Comparison of ENCODE assay signal across 8 cellular contexts in the genomic region with DNA sequence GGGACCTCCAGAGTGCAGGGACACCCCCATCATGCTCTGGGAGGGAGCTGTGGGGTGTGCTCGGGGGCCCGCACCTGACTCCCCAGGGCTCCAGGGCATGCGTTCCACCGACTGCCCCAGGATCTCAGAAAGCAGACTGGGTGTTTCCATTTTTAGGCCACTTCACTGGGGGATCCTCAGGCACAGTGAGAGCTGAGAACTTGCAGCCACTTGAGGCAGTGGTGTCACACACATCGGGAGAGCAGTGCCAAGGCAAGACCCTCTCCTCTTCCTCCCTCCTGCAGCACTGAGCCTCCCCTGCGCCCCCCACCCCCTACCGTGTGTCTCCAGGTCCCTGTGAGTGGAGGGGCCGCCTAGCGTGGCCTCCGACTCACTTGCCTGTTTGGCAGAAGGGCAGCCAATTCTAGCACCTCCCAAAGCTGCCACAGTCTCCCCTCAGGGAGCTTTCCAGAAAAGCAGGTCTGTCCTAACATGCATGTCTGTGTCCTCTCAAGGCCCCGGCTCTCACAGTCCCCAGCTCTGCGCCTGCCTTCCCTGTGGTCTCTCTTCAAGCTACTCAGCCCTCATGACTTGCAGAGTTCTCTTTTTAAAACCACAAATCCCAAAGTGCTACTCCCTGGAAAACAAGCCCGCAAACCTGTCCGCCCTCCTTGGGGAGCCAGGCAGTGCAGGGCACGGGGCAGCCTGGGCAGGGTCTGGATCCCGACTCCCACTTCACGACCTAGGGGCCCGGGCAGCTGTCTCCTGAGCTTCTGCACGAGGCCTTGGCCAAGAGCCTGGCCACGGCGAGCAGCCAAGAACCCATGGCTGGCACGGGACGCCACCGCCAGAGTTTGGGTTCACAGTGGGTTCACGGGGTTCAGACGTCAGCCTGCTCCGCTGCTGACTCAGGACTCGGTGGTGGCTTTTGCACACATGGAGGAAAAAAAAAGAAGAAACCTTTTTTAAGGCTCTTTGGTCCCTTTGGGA.
DNase-seq lines count a peak whose midpoint lies in the region; ATAC-seq and TF ChIP-seq lines count a peak whose summit lies in the region.

No MANE protein-coding gene starts in this region.

- CTCF ChIA-PET in mammary epithelial cell (lab: Charles Lee; ENCODE audit: low non-redundant PET) = interaction anchor here (0.6 kb wide), 2 partner anchors 24 to 115 kb away, joined by 3 to 4 read pairs; no protein-coding TSS in a partner anchor

- H3K4me3 ChIP-seq in HUES6 (ENCODE audit: low read depth, low read length) = no peak overlapping the region
- H3K4me3 ChIP-seq in mammary epithelial cell (replicated peaks in 1 of 3; ENCODE audit: insufficient read depth in 1 of 3, low read depth in 2 of 3, low read length in 3 of 3) = no peak overlapping the region
- H3K4me3 ChIP-seq in liver (ENCODE audit: low read depth in 1 of 3, low read length in 3 of 3) = no peak overlapping the region
- peak overlapping the region in 1 of 4 donors; percentile 1 for H3K4me3 ChIP-seq in transverse colon

- DNase-seq in C1 segment of cervical spinal cord (lab: John Stamatoyannopoulos, UW) = peak in 9 of 14 donors; percentile 27 to 57 (median 40)
- peak; percentile 67 for DNase-seq in mammary epithelial cell
- peak; percentile 71 for DNase-seq in transverse colon

- TF ChIP-seq CTCF in mammary epithelial cell (conservative IDR thresholded peaks at IDR 0.05 in 1 of 2, IDR thresholded peaks at IDR 0.05 in 1 of 2; ENCODE audit: extremely low read depth in 1 of 2, insufficient read depth in 1 of 2, low read depth in 1 of 2, low read length in 2 of 2) = peak in 1 of 2 donors; percentile 25
- TF ChIP-seq CTCF in liver (IDR thresholded peaks at IDR 0.05; ENCODE audit: low read depth, low read length, missing input control) = no peak
- TF ChIP-seq CTCF in transverse colon (IDR thresholded peaks at IDR 0.05) = no peak

- H3K9ac ChIP-seq in HUES6 (ENCODE audit: low read length) (peak overlapping the region; percentile 4), mammary epithelial cell (ENCODE audit: insufficient read depth, low read length) (no peak overlapping the region), liver (ENCODE audit: low read depth in 1 of 2, low read length in 2 of 2) (peak overlapping the region; percentile 18 to 34)

- peaks cover 91% of the 10 kb centered on the region for H3K79me2 ChIP-seq in mammary epithelial cell (ENCODE audit: insufficient read depth, low read length)

- in situ Hi-C loops in mammary epithelial cell (cut with MboI; ENCODE audit: low sequenced_read_pairs in 2 of 2) (loop anchor here in 1 of 2 donors (25.0 kb wide), 1 partner anchor 1195 kb away; no protein-coding TSS in a partner anchor), transverse colon (cut with MboI; ENCODE audit: low pct_ligation_motif_present in 1 of 4, low pct_unique_long_range_greater_than_20kb in 1 of 4, low sequenced_read_pairs in 3 of 4) (no loop called here)

- H3K4me1 ChIP-seq in HUES6 (ENCODE audit: control insufficient read depth, insufficient read depth, low read length) (peaks cover 78% of the 10 kb centered on the region), mammary epithelial cell (ENCODE audit: insufficient read depth, low read length) (peaks cover 50% of the 10 kb centered on the region), liver (ENCODE audit: control insufficient read depth in 4 of 4, insufficient read depth in 4 of 4, low read length in 3 of 4) (peaks cover 27 to 51% (median 43%) of the 10 kb centered on the region in 4 donors), transverse colon (peaks cover 54 to 81% (median 62%) of the 10 kb centered on the region in 4 donors)

- H3K36me3 ChIP-seq in HUES6 (ENCODE audit: control insufficient read depth, insufficient read depth, low read length) (peaks cover 3% of the 10 kb centered on the region; the same call in 1 of the 2 replicates), mammary epithelial cell (ENCODE audit: insufficient read depth, low read length) (peaks cover 4% of the 10 kb centered on the region), liver (ENCODE audit: control insufficient read depth in 4 of 4, insufficient read depth in 3 of 4, low read depth in 1 of 4, low read length in 3 of 4) (no peaks in the 10 kb centered on the region), transverse colon (no peaks in the 10 kb centered on the region)

- H3K27ac ChIP-seq in HUES6 (ENCODE audit: low read depth, low read length) = peak overlapping the region; percentile 37; the same call in 1 of the 2 replicates
- H3K27ac ChIP-seq in mammary epithelial cell (ENCODE audit: insufficient read depth, low read depth, low read length) = peak overlapping the region; percentile 94
- peak overlapping the region; percentile 81 to 84 for H3K27ac ChIP-seq in liver (ENCODE audit: low read depth in 1 of 2, low read length in 2 of 2)
- peak overlapping the region; percentile 83 to 88 (median 84) for H3K27ac ChIP-seq in transverse colon

- TF ChIP-seq RAD21 in liver (IDR thresholded peaks at IDR 0.05) = peak; percentile 13 to 54

- peak overlapping the region; percentile 62 for H3K4me2 ChIP-seq in mammary epithelial cell (ENCODE audit: insufficient read depth, low read depth, low read length)

- no peak for TF ChIP-seq EP300 in transverse colon (IDR thresholded peaks at IDR 0.05; ENCODE audit: low read depth)

- no TSS peak for BruUV-seq in mammary epithelial cell (replicated peaks; lab: Mats Ljungman, UMichigan)

- H3K27me3 ChIP-seq in HUES6 (ENCODE audit: control insufficient read depth, insufficient read depth, low read length) = no peaks in the 10 kb centered on the region
- no peaks in the 10 kb centered on the region for H3K27me3 ChIP-seq in mammary epithelial cell (ENCODE audit: insufficient read depth, low read length)
- H3K27me3 ChIP-seq in liver (ENCODE audit: control insufficient read depth in 4 of 4, insufficient read depth in 4 of 4, low read length in 3 of 4) = no peaks in the 10 kb centered on the region
- no peaks in the 10 kb centered on the region for H3K27me3 ChIP-seq in transverse colon

- 49% methylated on average over 11 of the region's 28 CpGs for WGBS in mammary epithelial cell (ENCODE audit: low coverage, missing lambda C conversion rate)
- 41% methylated on average over 28 of the region's 28 CpGs for WGBS in liver
- WGBS in transverse colon (ENCODE audit: low coverage in 1 of 2), 2 donors = 36 to 50% methylated on average over 2 to 28 of the region's 28 CpGs

- intact Hi-C loops in mammary epithelial cell (cut with micrococcal nuclease) (loop anchor here (5.0 kb wide), 1 partner anchor 90 kb away; no protein-coding TSS in a partner anchor), transverse colon (cut with DNase I; ENCODE audit: low total_unique reads) (no loop called here)

- no peak for TF ChIP-seq POLR2A in transverse colon (IDR thresholded peaks at IDR 0.05)

- H3K9me3 ChIP-seq in HUES6 (ENCODE audit: control insufficient read depth, insufficient read depth, low read depth, low read length) (no peaks in the 10 kb centered on the region), mammary epithelial cell (replicated peaks; ENCODE audit: insufficient read depth, low read length) (no peaks in the 10 kb centered on the region), liver (ENCODE audit: control insufficient read depth in 4 of 4, low read length in 3 of 4) (no peaks in the 10 kb centered on the region), transverse colon (no peaks in the 10 kb centered on the region)

- dilution Hi-C loops in mammary epithelial cell (cut with HindIII; ENCODE audit: low sequenced_read_pairs) = loop anchor here (5.0 kb wide), 2 partner anchors 55 to 100 kb away; no protein-coding TSS in a partner anchor

- ATAC-seq in GM19035 (IDR thresholded peaks at IDR 0.05; ENCODE audit: unreplicated experiment) = no peak
- ATAC-seq in GM21447 (IDR thresholded peaks at IDR 0.05; ENCODE audit: unreplicated experiment) = no peak
- ATAC-seq in HG03039 (IDR thresholded peaks at IDR 0.05; ENCODE audit: unreplicated experiment) = no peak

- H4K20me1 ChIP-seq in mammary epithelial cell (ENCODE audit: insufficient read depth, low read length) = peaks cover 2% of the 10 kb centered on the region

- H2AFZ ChIP-seq in mammary epithelial cell (ENCODE audit: low read depth, low read length) = no peak overlapping the region

TF ChIP-seq in liver, 16 proteins besides CTCF, POLR2A, EP300 and RAD21:
- TF ChIP-seq RXRA (IDR thresholded peaks at IDR 0.05) (peak; percentile 93 to 94), HNF4A (conservative IDR thresholded peaks at IDR 0.05) (peak; percentile 64 to 68), EGR1 (IDR thresholded peaks at IDR 0.05; ENCODE audit: low read depth in 2 of 2) (no peak), YY1 (IDR thresholded peaks at IDR 0.05) (peak; percentile 50), GABPA (IDR thresholded peaks at IDR 0.05 in 1 of 2, conservative IDR thresholded peaks at IDR 0.05 in 1 of 2) (no peak), SP1 (IDR thresholded peaks at IDR 0.05) (peak; percentile 46), JUND (IDR thresholded peaks at IDR 0.05) (peak in 1 of 2 donors; percentile 35)
- TF ChIP-seq, protein P1, sequence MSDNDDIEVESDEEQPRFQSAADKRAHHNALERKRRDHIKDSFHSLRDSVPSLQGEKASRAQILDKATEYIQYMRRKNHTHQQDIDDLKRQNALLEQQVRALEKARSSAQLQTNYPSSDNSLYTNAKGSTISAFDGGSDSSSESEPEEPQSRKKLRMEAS (IDR thresholded peaks at IDR 0.05) = peak; percentile 39

Comparison
In these comparisons a context has a peak if more than half of its experiments do, and no peak if none do; other contexts are left out.
1. H3K27ac ChIP-seq: peak in every context shown above with its lines; median percentile 94 in mammary epithelial cell; 84 in transverse colon; 82 in liver; 37 in HUES6.